17 cellular contexts compared by ENCODE assay signal in genomic region chr5:74562116-74562515, GRCh38.
DNase-seq lines count a peak whose midpoint lies in the region; ATAC-seq, FAIRE-seq and TF ChIP-seq lines count a peak whose summit lies in the region.
"Had no signal": no experiment of that assay in that cellular context is flagged by ENCODE, and none has a peak within 500 bp of the region (broad histone marks: within the 10 kb centered on the region; RNA-seq: fewer than 3 reads in every experiment).

No MANE protein-coding gene starts in this region.

- H3K27me3 Mint-ChIP-seq in CD8-positive, alpha-beta T cell (ENCODE audit: low read depth): peaks cover 4% of the 10 kb centered on the region

- H3K9ac ChIP-seq in K562 (ENCODE audit: insufficient read depth in 1 of 2, low read depth in 2 of 2, low read length in 2 of 2): no peak overlapping the region
- H3K9ac ChIP-seq: GM23248 had no signal

- BruUV-seq in K562 (replicated peaks; lab: Mats Ljungman, UMichigan): no TSS peak

- H3K27ac ChIP-seq in K562 (ENCODE audit: extremely low read depth, low read depth, low read length): no peak overlapping the region
- H3K27ac ChIP-seq in CD8-positive, alpha-beta T cell (ENCODE audit: low read depth, low read length): no peak overlapping the region
- H3K27ac ChIP-seq: A549, GM23248, HL-60 had no signal

- H3K4me1 ChIP-seq in K562 (replicated peaks in 1 of 2; ENCODE audit: control insufficient read depth in 2 of 2, insufficient read depth in 2 of 2, low read length in 2 of 2): no peaks in the 10 kb centered on the region
- no peaks in the 10 kb centered on the region for H3K4me1 ChIP-seq in CD8-positive, alpha-beta T cell (ENCODE audit: insufficient read depth, low read length)
- H3K4me1 ChIP-seq: A549 had no signal

- no peak for TF ChIP-seq EP300 in K562 (IDR thresholded peaks at IDR 0.05; ENCODE audit: low read length)

- intact Hi-C loops in K562 (cut with micrococcal nuclease) (no loop called here), cardiac septum (cut with DNase I) (no loop called here)
- intact Hi-C loops in CD8-positive, alpha-beta T cell (cut with DNase I, micrococcal nuclease): no loop called here

- H3K4me3 ChIP-seq in K562: no peak overlapping the region
- H3K4me3 ChIP-seq in CD8-positive, alpha-beta T cell (ENCODE audit: low read depth, low read length): no peak overlapping the region
- H3K4me3 ChIP-seq: A549, GM23248 had no signal

- no peak for TF ChIP-seq POLR2A in K562 (conservative IDR thresholded peaks at IDR 0.05)

- no peaks in the 10 kb centered on the region for H3K36me3 ChIP-seq in K562 (ENCODE audit: control insufficient read depth, insufficient read depth, low read length)
- H3K36me3 ChIP-seq in CD8-positive, alpha-beta T cell (ENCODE audit: insufficient read depth, low read length): no peaks in the 10 kb centered on the region

- H3K79me2 ChIP-seq in K562 (ENCODE audit: control insufficient read depth, insufficient read depth, low read length): no peaks in the 10 kb centered on the region

- H3K27me3 ChIP-seq in K562 (ENCODE audit: control insufficient read depth in 2 of 2, insufficient read depth in 2 of 2, low read length in 2 of 2): peaks cover 4 to 10% of the 10 kb centered on the region in 2 experiments; a peak in 2 of 5 replicates
- no peaks in the 10 kb centered on the region for H3K27me3 ChIP-seq in CD8-positive, alpha-beta T cell (ENCODE audit: insufficient read depth, low read length)

- H3K4me1 Mint-ChIP-seq in CD8-positive, alpha-beta T cell (ENCODE audit: low read depth): no peaks in the 10 kb centered on the region
- H3K4me1 Mint-ChIP-seq: CD8-positive, alpha-beta memory T cell had no signal

- TF ChIP-seq CTCF in K562 (IDR thresholded peaks at IDR 0.05 in 2 of 3, conservative IDR thresholded peaks at IDR 0.05 in 1 of 3; ENCODE audit: insufficient read depth in 2 of 3, low read depth in 1 of 3, low read length in 3 of 3): no peak
- TF ChIP-seq CTCF in CD8-positive, alpha-beta T cell (IDR thresholded peaks at IDR 0.05): no peak

- no peak overlapping the region for H3K4me2 ChIP-seq in K562 (ENCODE audit: insufficient read depth, low read length)
- H3K4me2 ChIP-seq: A549 had no signal

- H3K9me3 Mint-ChIP-seq in CD8-positive, alpha-beta T cell: no peaks in the 10 kb centered on the region
- H3K9me3 Mint-ChIP-seq: CD14-positive monocyte; CD8-positive, alpha-beta memory T cell had no signal

- in situ Hi-C loops in K562 (cut with MboI): no loop called here

- no peak overlapping the region for H2AFZ ChIP-seq in K562 (ENCODE audit: low read depth, low read length)
- H2AFZ ChIP-seq: GM23248 had no signal

- TF ChIP-seq RAD21 in K562 (CRISPR knock-in tag; conservative IDR thresholded peaks at IDR 0.05 in 1 of 2, IDR thresholded peaks at IDR 0.05 in 1 of 2): no peak

- no peaks in the 10 kb centered on the region for H3K9me3 ChIP-seq in K562 (replicated peaks; ENCODE audit: control insufficient read depth, insufficient read depth, low read depth, low read length)
- H3K9me3 ChIP-seq in CD8-positive, alpha-beta T cell (ENCODE audit: low read length): no peaks in the 10 kb centered on the region
- H3K9me3 ChIP-seq: A549, Caco-2 had no signal

- no peak overlapping the region for H3K4me3 Mint-ChIP-seq in CD8-positive, alpha-beta T cell
- H3K4me3 Mint-ChIP-seq: CD14-positive monocyte; CD8-positive, alpha-beta memory T cell had no signal

- WGBS in K562 (ENCODE audit: insufficient coverage, low coverage, missing lambda C conversion rate): 3% methylated on average over 5 of the region's 5 CpGs

- H4K20me1 ChIP-seq in K562 (replicated peaks; ENCODE audit: control insufficient read depth, insufficient read depth, low read length): no peaks in the 10 kb centered on the region; the same call in 1 of the 2 replicates

- CTCF ChIA-PET in K562 (lab: Yijun Ruan, JAX; ENCODE audit: low intra/inter-chr PET ratio): no interaction called here
- CTCF ChIA-PET in CD8-positive, alpha-beta T cell (lab: Charles Lee): no interaction called here

- no peak overlapping the region for H3K27ac Mint-ChIP-seq in CD8-positive, alpha-beta T cell
- H3K27ac Mint-ChIP-seq: CD14-positive monocyte; CD8-positive, alpha-beta memory T cell had no signal

- DNase-seq in HT1080 (ENCODE audit: low read depth) (peak; percentile 18), RCC 7860 (ENCODE audit: low spot score) (peak; percentile 16), K562 (ENCODE audit: extremely low read depth in 1 of 4, low spot score in 3 of 4) (no peak), GM03348 (ENCODE audit: low spot score) (no peak), cardiac septum (ENCODE audit: low spot score) (no peak), SKM-1 (lab: John Stamatoyannopoulos, UW; ENCODE audit: unreplicated experiment) (no peak)
- no peak for DNase-seq in CD8-positive, alpha-beta T cell
- DNase-seq: Caco-2; CD8-positive, alpha-beta memory T cell; DND-41; GDM1; GM23248 had no signal

- POLR2A ChIA-PET in K562 (lab: Yijun Ruan, JAX): no interaction called here
- POLR2A ChIA-PET in CD8-positive, alpha-beta T cell (lab: Charles Lee): no interaction called here

- FAIRE-seq in RCC 7860 (lab: Jason Lieb, UNC) (no peak), K562 (lab: Jason Lieb, UNC) (no peak)
- FAIRE-seq: H54 had no signal

- no peaks in the 10 kb centered on the region for H3K36me3 Mint-ChIP-seq in CD8-positive, alpha-beta T cell
- H3K36me3 Mint-ChIP-seq: CD14-positive monocyte had no signal

- ATAC-seq in K562: no peak
- no peak for ATAC-seq in CD8-positive, alpha-beta T cell
- ATAC-seq: A549, HCT116 had no signal

- no peaks in the 10 kb centered on the region for H3K9me1 ChIP-seq in K562 (ENCODE audit: control insufficient read depth, insufficient read depth, low read length)

TF ChIP-seq in K562, 482 proteins besides CTCF, POLR2A, EP300 and RAD21:
- TF ChIP-seq ATF1 (CRISPR knock-in tag; IDR thresholded peaks at IDR 0.05) (no peak), ATF1 (tag; IDR thresholded peaks at IDR 0.05) (no peak), NFIC (IDR thresholded peaks at IDR 0.05) (0 out of 2 replicates have a peak, but pooled peaks have one; percentile 19)

Comparison
In these comparisons a context has a peak if more than half of its experiments do, and no peak if none do; other contexts are left out.
1. DNase-seq: peak in HT1080 (single experiment) and RCC 7860 (single experiment); none in K562 (0 of 4), GM03348 (single experiment), cardiac septum (single experiment), SKM-1 (single experiment) and CD8-positive, alpha-beta T cell (0 of 7).